Comparison of ENCODE assay signal across 19 cellular contexts in genomic region chr2:170710609-170710979, GRCh38. TPM values are rescaled to one million over a fixed set of nuclear protein-coding genes. Genes with fewer than 3 reads are reported as not detected.
A peak's percentile ranks its signal among the peaks of the same experiment; 100 is the strongest.
DNase-seq lines count a peak whose midpoint lies in the region; ATAC-seq and TF ChIP-seq lines count a peak whose summit lies in the region.
"Had no signal": no experiment of that assay in that cellular context is flagged by ENCODE, and none has a peak within 500 bp of the region (broad histone marks: within the 10 kb centered on the region; RNA-seq: fewer than 3 reads in every experiment).

No MANE protein-coding gene starts in this region.

- in situ Hi-C loops in GM23248 (cut with MboI) = no loop called here

- no peak for DNase-seq in WTC11 (ENCODE audit: low spot score)
- DNase-seq in mesendoderm = no peak
- DNase-seq in osteoblast (ENCODE audit: insufficient read length, low spot score, missing footprints) = peak; percentile 57
- no peak for DNase-seq in NCI-H187 (lab: John Stamatoyannopoulos, UW)
- DNase-seq in GM23248 = no peak
- DNase-seq: BE2C; CD4-positive, alpha-beta memory T cell; DMS153; EL; GDM1; HFFc6; KBM-7 had no signal

- no peak overlapping the region for H2BK120ac ChIP-seq in mesendoderm (ENCODE audit: low read depth, low read length)

- H3K79me2 ChIP-seq in mesendoderm (ENCODE audit: control insufficient read depth, insufficient read depth, low read length) (peaks cover 5% of the 10 kb centered on the region), osteoblast (ENCODE audit: insufficient read depth, low read length) (no peaks in the 10 kb centered on the region), GM23248 (ENCODE audit: insufficient read depth) (no peaks in the 10 kb centered on the region)

- H3K9ac ChIP-seq in mesendoderm (ENCODE audit: low read length) = no peak overlapping the region
- no peak overlapping the region for H3K9ac ChIP-seq in GM23248

- no peaks in the 10 kb centered on the region for H4K20me1 ChIP-seq in osteoblast (ENCODE audit: insufficient read depth, low read length)
- no peaks in the 10 kb centered on the region for H4K20me1 ChIP-seq in GM23248 (ENCODE audit: insufficient read depth)

- H3K4ac ChIP-seq in mesendoderm (ENCODE audit: low read depth, low read length) = peak overlapping the region; percentile 48

- H3K4me2 ChIP-seq in mesendoderm (ENCODE audit: low read length) (no peak overlapping the region), osteoblast (ENCODE audit: insufficient read depth, low read length) (no peak overlapping the region), GM23248 (ENCODE audit: unreplicated experiment) (no peak overlapping the region)
- H3K4me2 ChIP-seq: A549 had no signal

- peaks cover 2% of the 10 kb centered on the region; the same call in 1 of the 2 replicates for H3K36me3 Mint-ChIP-seq in WTC11

- peak overlapping the region; percentile 1 for H3K56ac ChIP-seq in mesendoderm (ENCODE audit: low read length)

- no peak overlapping the region for H3K4me3 ChIP-seq in HEK293 (ENCODE audit: low read depth, low read length)
- H3K4me3 ChIP-seq in mesendoderm (ENCODE audit: low read length) = no peak overlapping the region
- H3K4me3 ChIP-seq in osteoblast (ENCODE audit: insufficient read depth, low read length) = no peak overlapping the region
- H3K4me3 ChIP-seq in GM23248 = no peak overlapping the region
- H3K4me3 ChIP-seq: A549, HAP-1 had no signal

- no peaks in the 10 kb centered on the region for H3K36me3 ChIP-seq in HEK293 (ENCODE audit: control insufficient read depth in 2 of 2, insufficient read depth in 1 of 2, low read length in 2 of 2)
- H3K36me3 ChIP-seq in mesendoderm (ENCODE audit: control insufficient read depth, insufficient read depth, low read length) = no peaks in the 10 kb centered on the region
- no peaks in the 10 kb centered on the region for H3K36me3 ChIP-seq in osteoblast (ENCODE audit: insufficient read depth, low read length)
- H3K36me3 ChIP-seq in GM23248 (ENCODE audit: low read depth) = no peaks in the 10 kb centered on the region
- H3K36me3 ChIP-seq: BE2C, HAP-1 had no signal

- H2AFZ ChIP-seq in osteoblast (ENCODE audit: low read length) (no peak overlapping the region), GM23248 (no peak overlapping the region)

- H3K23ac ChIP-seq in mesendoderm (ENCODE audit: low read length) = no peak overlapping the region

- H3K27me3 ChIP-seq in mesendoderm (ENCODE audit: insufficient read depth, low read length, poor library complexity) (no peaks in the 10 kb centered on the region), osteoblast (ENCODE audit: insufficient read depth, low read length) (peaks cover 71% of the 10 kb centered on the region), GM23248 (replicated peaks; ENCODE audit: insufficient read depth) (peaks cover 59% of the 10 kb centered on the region)

- H3K9me3 ChIP-seq in HEK293 (ENCODE audit: control insufficient read depth, insufficient read depth, low read depth, low read length) (no peaks in the 10 kb centered on the region), osteoblast (ENCODE audit: low read depth, low read length) (no peaks in the 10 kb centered on the region), GM23248 (ENCODE audit: low read depth) (no peaks in the 10 kb centered on the region)
- H3K9me3 ChIP-seq: A549, BE2C, HAP-1 had no signal

- H2BK5ac ChIP-seq in mesendoderm (ENCODE audit: low read length) = no peak overlapping the region

- H3K4me1 Mint-ChIP-seq in WTC11 = peaks cover 50% of the 10 kb centered on the region

- CTCF ChIA-PET in HEK293 (lab: Yijun Ruan, JAX) (interaction anchor here (1.2 kb wide), 2 partner anchors 301 to 313 kb away, joined by 3 read pairs; no protein-coding TSS in a partner anchor), WTC11 (lab: Charles Lee) (interaction anchor here (1.2 to 7.4 kb wide), 3 partner anchors 30 to 302 kb away, joined by 4 to 92 read pairs (median 20); partner anchors contain the start of gene GAD1)

- no peak overlapping the region for H2AK5ac ChIP-seq in mesendoderm (ENCODE audit: low read length)

- H3K27me3 Mint-ChIP-seq in WTC11 (ENCODE audit: low read depth) = peaks cover 94% of the 10 kb centered on the region

- no peak overlapping the region for H4K5ac ChIP-seq in mesendoderm (ENCODE audit: low read length)

- H3K4me1 ChIP-seq in HEK293 (ENCODE audit: control insufficient read depth, insufficient read depth, low read length) (no peaks in the 10 kb centered on the region), mesendoderm (ENCODE audit: control insufficient read depth, low read depth, low read length) (peaks cover 11% of the 10 kb centered on the region), osteoblast (ENCODE audit: insufficient read depth, low read length) (no peaks in the 10 kb centered on the region), GM23248 (ENCODE audit: insufficient read depth) (no peaks in the 10 kb centered on the region)
- H3K4me1 ChIP-seq: BE2C had no signal

- no peak overlapping the region for H4K8ac ChIP-seq in mesendoderm (ENCODE audit: low read depth, low read length)

- H3K27ac ChIP-seq in HEK293 (ENCODE audit: extremely low read depth, low read depth, low read length) = no peak overlapping the region
- H3K27ac ChIP-seq in mesendoderm (ENCODE audit: low read depth, low read length) = no peak overlapping the region
- H3K27ac ChIP-seq in osteoblast (ENCODE audit: low read depth, low read length) = no peak overlapping the region
- H3K27ac ChIP-seq in GM23248 = no peak overlapping the region
- H3K27ac ChIP-seq: A549, C4-2B had no signal

- no peak overlapping the region for H3K4me3 Mint-ChIP-seq in WTC11
- H3K4me3 Mint-ChIP-seq: HFFc6 had no signal

- TF ChIP-seq CTCF in HEK293 (tag by site-specific recombination; IDR thresholded peaks at IDR 0.05) (no peak), WTC11 (IDR thresholded peaks at IDR 0.05) (no peak), osteoblast (IDR thresholded peaks at IDR 0.05; ENCODE audit: extremely low read depth, low read depth, low read length) (no peak)

- no peak for ATAC-seq in WTC11
- no peak for ATAC-seq in GM18498 (IDR thresholded peaks at IDR 0.05; ENCODE audit: unreplicated experiment)
- ATAC-seq: A549 had no signal

- no CpG with 5 or more reads among the region's 1 CpG for WGBS in mesendoderm (ENCODE audit: extremely low coverage, insufficient coverage, low lambda C conversion rate)
- WGBS in GM23248 (ENCODE audit: low coverage in 1 of 2, low lambda C conversion rate in 2 of 2, missing lambda C conversion rate in 2 of 2), 2 experiments = 79 to 85% methylated on average over 1 of the region's 1 CpG

- no peaks in the 10 kb centered on the region for H3K9me3 Mint-ChIP-seq in WTC11

- H3K79me1 ChIP-seq in mesendoderm (ENCODE audit: low read length) = no peaks in the 10 kb centered on the region

- H3K27ac Mint-ChIP-seq in WTC11 = no peak overlapping the region
- H3K27ac Mint-ChIP-seq: CD4-positive, alpha-beta memory T cell; HFFc6 had no signal

- POLR2A ChIA-PET in HEK293 (lab: Yijun Ruan, JAX) = no interaction called here
- POLR2A ChIA-PET in WTC11 (lab: Charles Lee) = no interaction called here

- H2BK15ac ChIP-seq in mesendoderm (replicated peaks; ENCODE audit: low read depth) = no peak overlapping the region

- peak overlapping the region; percentile 25 for H3K18ac ChIP-seq in mesendoderm (ENCODE audit: low read length)

- H3F3A ChIP-seq in GM23248 (ENCODE audit: insufficient read depth) = no peaks in the 10 kb centered on the region

- H3K9me2 ChIP-seq in GM23248 (ENCODE audit: insufficient read depth) = no peaks in the 10 kb centered on the region

TF ChIP-seq in HEK293, 187 proteins besides CTCF, POLR2A, EP300 and RAD21 (continues in another document):
- no peak for TF ChIP-seq GLI2 (tag by site-specific recombination; IDR thresholded peaks at IDR 0.05; ENCODE audit: borderline replicate concordance, low read depth)

TF ChIP-seq in WTC11, 78 proteins besides CTCF, POLR2A, EP300 and RAD21:
- TF ChIP-seq GABPB1 (CRISPR knock-in tag; IDR thresholded peaks at IDR 0.05) (peak; percentile 25; the same call in 1 of the 2 replicates), ETV6 (CRISPR knock-in tag; IDR thresholded peaks at IDR 0.05) (no peak)

RNA-seq across cellular contexts. Expression of gene SP5, which starts 4.5 kb away (rescaled TPM):
- total RNA-seq in WTC11 (2021) (1.7 to 9.7 TPM (median 7.0 TPM) in 3 replicates), osteoblast (not detected in 2 replicates)
- polyA plus RNA-seq in mesendoderm (2013, experiment 1 of 2) = 176 TPM
- polyA plus RNA-seq in mesendoderm (2013, experiment 2 of 2) = 197 TPM
- total RNA-seq in GM23248 (2014; rRNA removed; shearing (Covaris generic)) = not detected in 2 replicates
- polyA plus RNA-seq in GM23248 (2016; fragmentation: Nextera tagmentation; extraction: Ambion mirVana) = not detected in 2 replicates
- total RNA-seq: CD4-positive, alpha-beta memory T cell; HFFc6; HT1080 had no signal
- polyA plus RNA-seq: A549; AG04450; CD4-positive, alpha-beta memory T cell had no signal

RNA-seq across cellular contexts. Expression of gene ERICH2, which starts 59.6 kb away (rescaled TPM):
- total RNA-seq in WTC11 (2021) (1.1 to 1.6 TPM (median 1.1 TPM) in 3 replicates), osteoblast (0.59 TPM in 1 of 2 replicates, not detected in the other)
- polyA plus RNA-seq in mesendoderm (2013, experiment 1 of 2) = 4.9 TPM
- 4.9 TPM for polyA plus RNA-seq in mesendoderm (2013, experiment 2 of 2)
- total RNA-seq in GM23248 (2014; rRNA removed; shearing (Covaris generic)) = not detected in 2 replicates
- polyA plus RNA-seq in GM23248 (2016; fragmentation: Nextera tagmentation; extraction: Ambion mirVana) = not detected in 2 replicates
- total RNA-seq: CD4-positive, alpha-beta memory T cell; HFFc6; HT1080 had no signal
- polyA plus RNA-seq: A549, AG04450 had no signal
